1 cellular context compared by ENCODE assay signal in genomic region chr2:37570773-37571570, GRCh38.
TF ChIP-seq lines count a peak whose summit lies in the region.

No MANE protein-coding gene starts in this region.

TF ChIP-seq in GM12878, 131 proteins besides CTCF, POLR2A, EP300 and RAD21 (continued from another document and continues in another):
- TF ChIP-seq YBX1 (IDR thresholded peaks at IDR 0.05) (no peak), IKZF1 (conservative IDR thresholded peaks at IDR 0.05) (peak; percentile 76), RUNX3 (IDR thresholded peaks at IDR 0.05; ENCODE audit: low read length) (peak; percentile 85; the same call in 1 of the 2 replicates), NRF1 (conservative IDR thresholded peaks at IDR 0.05; ENCODE audit: low read depth, low read length) (no peak), CUX1 (IDR thresholded peaks at IDR 0.05; ENCODE audit: insufficient replicate concordance, low read depth, low read length) (peak; percentile 93), BHLHE40 (IDR thresholded peaks at IDR 0.05; ENCODE audit: borderline replicate concordance in 1 of 2, low read depth in 2 of 2, low read length in 1 of 2) (peak; percentile 77 to 87), NR2C1 (IDR thresholded peaks at IDR 0.05) (no peak), LARP7 (IDR thresholded peaks at IDR 0.05) (no peak), EGR1 (IDR thresholded peaks at IDR 0.05; ENCODE audit: borderline replicate concordance in 1 of 2, low read depth in 2 of 2, low read length in 2 of 2) (no peak), SP1 (IDR thresholded peaks at IDR 0.05; ENCODE audit: low read depth, low read length) (peak; percentile 37), SUZ12 (IDR thresholded peaks at IDR 0.05; ENCODE audit: unreplicated experiment) (no peak), HDGF (IDR thresholded peaks at IDR 0.05) (no peak), MYB (IDR thresholded peaks at IDR 0.05; ENCODE audit: borderline replicate concordance, low read depth, low read length) (no peak), RELB (IDR thresholded peaks at IDR 0.05; ENCODE audit: low read depth) (peak; percentile 83), PKNOX1 (IDR thresholded peaks at IDR 0.05) (peak; percentile 97), SMARCA5 (IDR thresholded peaks at IDR 0.05) (0 out of 2 replicates have a peak, but pooled peaks have one; percentile 44), BCLAF1 (IDR thresholded peaks at IDR 0.05) (no peak), IRF3 (IDR thresholded peaks at IDR 0.05) (no peak), ESRRA (IDR thresholded peaks at IDR 0.05; ENCODE audit: low read length) (no peak), EED (IDR thresholded peaks at IDR 0.05; ENCODE audit: low read depth) (peak; percentile 95), RCOR1 (conservative IDR thresholded peaks at IDR 0.05; ENCODE audit: low read depth, low read length) (0 out of 2 replicates have a peak, but pooled peaks have one; percentile 29), ATF7 (IDR thresholded peaks at IDR 0.05; ENCODE audit: low read depth) (peak; percentile 94), BCL11A (IDR thresholded peaks at IDR 0.05; ENCODE audit: low read depth, low read length) (peak; percentile 65), NKRF (conservative IDR thresholded peaks at IDR 0.05) (0 out of 2 replicates have a peak, but pooled peaks have one; percentile 31), CBX5 (IDR thresholded peaks at IDR 0.05; ENCODE audit: low read depth) (peak; percentile 62; the same call in 1 of the 2 replicates), POLR2AphosphoS2 (IDR thresholded peaks at IDR 0.05; ENCODE audit: low read depth, low read length) (no peak; the same call in 1 of the 2 replicates), MEF2B (IDR thresholded peaks at IDR 0.05; ENCODE audit: partially characterized antibody, poor library complexity, severe bottlenecking) (peak; percentile 79), NBN (IDR thresholded peaks at IDR 0.05) (peak; percentile 75), KDM1A (IDR thresholded peaks at IDR 0.05; ENCODE audit: borderline replicate concordance) (no peak), E2F4 (IDR thresholded peaks at IDR 0.05; ENCODE audit: low read depth, low read length) (no peak), SREBF2 (IDR thresholded peaks at IDR 0.05; ENCODE audit: low read length) (no peak), FOXM1 (IDR thresholded peaks at IDR 0.05; ENCODE audit: low read depth, low read length) (peak; percentile 92; the same call in 1 of the 2 replicates), BRCA1 (IDR thresholded peaks at IDR 0.05; ENCODE audit: low read depth, low read length) (no peak), STAT1 (conservative IDR thresholded peaks at IDR 0.05) (no peak), SMC3 (IDR thresholded peaks at IDR 0.05; ENCODE audit: borderline replicate concordance, low read length) (peak; percentile 22; the same call in 1 of the 2 replicates), SKIL (IDR thresholded peaks at IDR 0.05; ENCODE audit: low read depth, poor library complexity, severe bottlenecking) (peak; percentile 83), ETV6 (conservative IDR thresholded peaks at IDR 0.05 in 1 of 2, IDR thresholded peaks at IDR 0.05 in 1 of 2; ENCODE audit: borderline replicate concordance in 1 of 2, low read depth in 1 of 2) (peak in 1 of 2 experiments; percentile 78; a peak in 1 of 4 replicates), RFX5 (IDR thresholded peaks at IDR 0.05; ENCODE audit: low read depth, low read length) (no peak), DPF2 (IDR thresholded peaks at IDR 0.05) (peak; percentile 65; the same call in 1 of the 2 replicates), IRF5 (IDR thresholded peaks at IDR 0.05; ENCODE audit: borderline replicate concordance) (no peak), ZNF384 (IDR thresholded peaks at IDR 0.05; ENCODE audit: borderline replicate concordance, low read depth, low read length) (no peak), NFXL1 (IDR thresholded peaks at IDR 0.05; ENCODE audit: borderline replicate concordance) (no peak), SRF (IDR thresholded peaks at IDR 0.05; ENCODE audit: low read depth in 2 of 2, low read length in 2 of 2) (no peak)
